Comparison of ENCODE assay signal across 15 cellular contexts in the genomic region with DNA sequence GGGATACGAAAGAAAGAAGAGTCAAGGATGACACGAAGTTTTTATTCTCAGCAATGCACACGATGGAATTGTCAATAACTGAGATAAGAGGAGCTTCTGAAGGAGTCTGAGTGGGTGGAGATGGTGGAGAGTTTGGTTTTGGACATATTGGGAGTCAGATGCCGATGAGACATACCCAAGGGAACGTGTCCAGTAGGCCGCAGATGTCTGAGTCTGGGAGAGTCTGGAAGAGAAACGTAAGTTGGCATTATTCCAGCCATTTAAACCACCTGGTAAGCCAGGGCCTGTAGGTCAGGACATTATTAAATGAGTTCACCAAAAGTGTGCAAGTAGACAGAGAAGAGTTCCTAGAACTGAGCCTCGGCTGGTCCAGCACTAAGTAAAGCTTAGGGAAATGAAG.
A peak's percentile ranks its signal among the peaks of the same experiment; 100 is the strongest.
DNase-seq lines count a peak whose midpoint lies in the region; FAIRE-seq and TF ChIP-seq lines count a peak whose summit lies in the region.
"Had no signal": no experiment of that assay in that cellular context is flagged by ENCODE, and none has a peak within 500 bp of the region (broad histone marks: within the 10 kb centered on the region; RNA-seq: fewer than 3 reads in every experiment).

No MANE protein-coding gene starts in this region.

- no peak for TF ChIP-seq CTCF in astrocyte (IDR thresholded peaks at IDR 0.05; ENCODE audit: insufficient read depth, low read depth, low read length)
- TF ChIP-seq CTCF in prostate gland (IDR thresholded peaks at IDR 0.05), result no peak

- H3K36me3 ChIP-seq in astrocyte (ENCODE audit: insufficient read depth, low read length) (no peaks in the 10 kb centered on the region), prostate gland (no peaks in the 10 kb centered on the region)
- H3K36me3 ChIP-seq: BE2C had no signal

- no peaks in the 10 kb centered on the region for H3K79me2 ChIP-seq in astrocyte (ENCODE audit: insufficient read depth, low read length)

- H3K4me2 ChIP-seq in astrocyte (ENCODE audit: low read length), result no peak overlapping the region
- H3K4me2 ChIP-seq: A549 had no signal

- no peak overlapping the region for H3K27ac Mint-ChIP-seq in astrocyte (ENCODE audit: unreplicated experiment)
- H3K27ac Mint-ChIP-seq: CD4-positive, alpha-beta memory T cell; HFFc6 had no signal

- FAIRE-seq in astrocyte (lab: Jason Lieb, UNC) (no peak), urothelium cell line (lab: Jason Lieb, UNC) (no peak)
- FAIRE-seq: A549 had no signal

- H3K9me3 Mint-ChIP-seq in astrocyte (ENCODE audit: unreplicated experiment), result no peaks in the 10 kb centered on the region
- H3K9me3 Mint-ChIP-seq: HFFc6 had no signal

- H4K20me1 ChIP-seq in astrocyte (ENCODE audit: insufficient read depth, low read length), result no peaks in the 10 kb centered on the region

- H3K4me3 ChIP-seq in astrocyte (ENCODE audit: insufficient read depth, low read depth, low read length) (no peak overlapping the region), prostate gland (no peak overlapping the region)
- H3K4me3 ChIP-seq: A549 had no signal

- H3K36me3 Mint-ChIP-seq in astrocyte (ENCODE audit: low read depth, unreplicated experiment), result no peaks in the 10 kb centered on the region
- H3K36me3 Mint-ChIP-seq: CD4-positive, alpha-beta memory T cell had no signal

- peaks cover 12% of the 10 kb centered on the region for H3K27me3 Mint-ChIP-seq in astrocyte (ENCODE audit: low read depth, unreplicated experiment)

- intact Hi-C loops in prostate gland (cut with DNase I), result no loop called here

- 84% methylated on average over 8 of the region's 8 CpGs for WGBS in prostate gland

- DNase-seq in HT1080 (ENCODE audit: low read depth) (peak; percentile 2), M059J (ENCODE audit: low read depth) (peak; percentile 47), astrocyte (ENCODE audit: low read depth) (peak; percentile 48), urothelium cell line (ENCODE audit: low spot score) (peak; percentile 61), prostate gland (ENCODE audit: low spot score) (no peak), ecto neural progenitor cell (ENCODE audit: low spot score) (no peak)
- DNase-seq: BE2C; CD4-positive, alpha-beta memory T cell; COR-L47; DND-41; GF-D8; HCEC 1CT; HFFc6 had no signal

- no peak overlapping the region for H2AFZ ChIP-seq in astrocyte (ENCODE audit: low read depth, low read length)

- H3K27ac ChIP-seq in astrocyte (ENCODE audit: low read depth, low read length) (no peak overlapping the region), prostate gland (no peak overlapping the region)
- H3K27ac ChIP-seq: A549, C4-2B had no signal

- no peak for TF ChIP-seq POLR2A in prostate gland (IDR thresholded peaks at IDR 0.05)

- H3K4me1 Mint-ChIP-seq in astrocyte (ENCODE audit: low read depth, unreplicated experiment), result peaks cover 10% of the 10 kb centered on the region
- H3K4me1 Mint-ChIP-seq: CD4-positive, alpha-beta memory T cell had no signal

- H3K9ac ChIP-seq in astrocyte (ENCODE audit: low read length), result no peak overlapping the region

- H3K4me3 Mint-ChIP-seq in astrocyte (ENCODE audit: unreplicated experiment), result no peak overlapping the region
- H3K4me3 Mint-ChIP-seq: CD4-positive, alpha-beta memory T cell; HFFc6 had no signal

- peaks cover 4% of the 10 kb centered on the region for H3K4me1 ChIP-seq in astrocyte (ENCODE audit: insufficient read depth, low read length)
- no peaks in the 10 kb centered on the region for H3K4me1 ChIP-seq in prostate gland (replicated peaks)
- H3K4me1 ChIP-seq: A549 had no signal

- H3K27me3 ChIP-seq in astrocyte (ENCODE audit: insufficient read depth, low read length), result no peaks in the 10 kb centered on the region
- H3K27me3 ChIP-seq in prostate gland (replicated peaks; ENCODE audit: insufficient read depth), result no peaks in the 10 kb centered on the region
- H3K27me3 ChIP-seq: BE2C had no signal

- H3K9me3 ChIP-seq in astrocyte (ENCODE audit: insufficient read depth, low read depth, low read length) (no peaks in the 10 kb centered on the region), prostate gland (no peaks in the 10 kb centered on the region)
- H3K9me3 ChIP-seq: A549, BE2C had no signal

Comparison
In these comparisons a context has a peak if more than half of its experiments do, and no peak if none do; other contexts are left out.
1. DNase-seq: peak in HT1080 (single experiment), M059J (single experiment), astrocyte (single experiment) and urothelium cell line (single experiment); none in prostate gland (single experiment) and ecto neural progenitor cell (single experiment).